ENCODE assay signal across 20 cellular contexts in genomic region chr13:110372676-110373075, GRCh38.
DNase-seq lines count a peak whose midpoint lies in the region; TF ChIP-seq lines count a peak whose summit lies in the region.
"Had no signal": no experiment of that assay in that cellular context is flagged by ENCODE, and none has a peak within 500 bp of the region (broad histone marks: within the 10 kb centered on the region; RNA-seq: fewer than 3 reads in every experiment).

No MANE protein-coding gene starts in this region.

- H3K27me3 ChIP-seq in OCI-LY3 (ENCODE audit: low read depth, low read length) (peaks cover 34% of the 10 kb centered on the region), muscle layer of duodenum (ENCODE audit: low read depth, low read length) (no peaks in the 10 kb centered on the region), transverse colon (no peaks in the 10 kb centered on the region)
- H3K27me3 ChIP-seq: testis had no signal

- no peak overlapping the region for H3K4me3 ChIP-seq in OCI-LY3 (ENCODE audit: low read length)
- H3K4me3 ChIP-seq in coronary artery: no peak overlapping the region
- H3K4me3 ChIP-seq in muscle layer of duodenum (ENCODE audit: low read depth in 1 of 2, low read length in 2 of 2): no peak overlapping the region
- H3K4me3 ChIP-seq in transverse colon: no peak overlapping the region
- H3K4me3 ChIP-seq: testis had no signal

- DNase-seq in coronary artery (ENCODE audit: low spot score) (no peak), transverse colon (no peak), NCI-H69 (lab: John Stamatoyannopoulos, UW) (no peak), hypothalamus (lab: John Stamatoyannopoulos, UW) (no peak), DMS53 (lab: John Stamatoyannopoulos, UW) (no peak)
- DNase-seq: activated CD4-positive, alpha-beta T cell treated with anti-CD3 and anti-CD28 coated beads for 36 hours; activated gamma-delta T cell; DMS79; endodermal cell; KBM-7; MM.1S; naive thymus-derived CD8-positive, alpha-beta T cell; NCI-H2107; NCI-H446; retina; stimulated activated CD4-positive, alpha-beta T cell treated with anti-CD3 and anti-CD28 coated beads, Interleukin-12 subunit alpha, Interleukin-12 subunit beta, amount 100 ng/mL, for 4 hours; stimulated activated CD4-positive, alpha-beta T cell treated with anti-CD3 and anti-CD28 coated beads, Interleukin-4, amount 100 ng/mL, for 24 hours; testis had no signal

- intact Hi-C loops in transverse colon (cut with DNase I; ENCODE audit: low total_unique reads): no loop called here

- TF ChIP-seq EP300 in transverse colon (IDR thresholded peaks at IDR 0.05; ENCODE audit: low read depth): no peak

- in situ Hi-C loops in transverse colon (cut with MboI; ENCODE audit: low pct_ligation_motif_present in 1 of 4, low pct_unique_long_range_greater_than_20kb in 1 of 4, low sequenced_read_pairs in 3 of 4): no loop called here

- no peaks in the 10 kb centered on the region for H3K36me3 ChIP-seq in OCI-LY3 (replicated peaks; ENCODE audit: low read depth, low read length)
- no peaks in the 10 kb centered on the region for H3K36me3 ChIP-seq in muscle layer of duodenum (ENCODE audit: control insufficient read depth in 1 of 2, insufficient read depth in 2 of 2, low read length in 2 of 2)
- H3K36me3 ChIP-seq in transverse colon: no peaks in the 10 kb centered on the region

- no peaks in the 10 kb centered on the region for H3K79me2 ChIP-seq in OCI-LY3 (ENCODE audit: low read length)

- no peak overlapping the region for H3K9ac ChIP-seq in OCI-LY3 (ENCODE audit: low read length)

- TF ChIP-seq POLR2A in transverse colon (IDR thresholded peaks at IDR 0.05): no peak

- TF ChIP-seq CTCF in OCI-LY3 (IDR thresholded peaks at IDR 0.05; ENCODE audit: low read depth, low read length) (no peak), coronary artery (IDR thresholded peaks at IDR 0.05) (no peak), transverse colon (IDR thresholded peaks at IDR 0.05) (no peak)

- H3K27ac ChIP-seq in OCI-LY3 (ENCODE audit: low read length): no peak overlapping the region
- H3K27ac ChIP-seq in coronary artery: peak overlapping the region; percentile 79 to 83
- peak overlapping the region; percentile 67 for H3K27ac ChIP-seq in muscle layer of duodenum (ENCODE audit: low read length)
- H3K27ac ChIP-seq in transverse colon: peak overlapping the region in 3 of 4 donors; percentile 37 to 69 (median 58)

- H3K9me3 ChIP-seq in OCI-LY3 (ENCODE audit: insufficient read depth, low read length) (no peaks in the 10 kb centered on the region), muscle layer of duodenum (ENCODE audit: control insufficient read depth in 1 of 2, low read length in 2 of 2) (no peaks in the 10 kb centered on the region), transverse colon (no peaks in the 10 kb centered on the region)
- H3K9me3 ChIP-seq: testis had no signal

- peak overlapping the region; percentile 23; the same call in 1 of the 2 replicates for H3K4me2 ChIP-seq in OCI-LY3 (ENCODE audit: low read length)

- H2AFZ ChIP-seq in OCI-LY3 (ENCODE audit: low read depth, low read length): no peak overlapping the region

- no peaks in the 10 kb centered on the region for H4K20me1 ChIP-seq in OCI-LY3 (ENCODE audit: insufficient read depth, low read length)

- H3K4me1 ChIP-seq in OCI-LY3 (ENCODE audit: low read length): peaks cover 16% of the 10 kb centered on the region; the same call in 1 of the 2 replicates
- peaks cover 0 to 38% of the 10 kb centered on the region in 2 donors for H3K4me1 ChIP-seq in muscle layer of duodenum (ENCODE audit: control insufficient read depth in 1 of 2, insufficient read depth in 2 of 2, low read length in 2 of 2)
- peaks cover 0 to 33% (median 6%) of the 10 kb centered on the region in 4 donors for H3K4me1 ChIP-seq in transverse colon
